ENCODE assay signal across 15 cellular contexts in genomic region chr7:132464740-132465139, GRCh38.
A peak's percentile ranks its signal among the peaks of the same experiment; 100 is the strongest.
DNase-seq lines count a peak whose midpoint lies in the region; ATAC-seq and TF ChIP-seq lines count a peak whose summit lies in the region.
"Had no signal": no experiment of that assay in that cellular context is flagged by ENCODE, and none has a peak within 500 bp of the region (broad histone marks: within the 10 kb centered on the region; RNA-seq: fewer than 3 reads in every experiment).

No MANE protein-coding gene starts in this region.

- no peak overlapping the region for H3K27ac ChIP-seq in SK-N-SH (ENCODE audit: low read depth in 2 of 2, low read length in 1 of 2)
- H3K27ac ChIP-seq: BLaER1, prostate gland, upper lobe of left lung had no signal

- H3K27me3 ChIP-seq in SK-N-SH (ENCODE audit: insufficient read depth): no peaks in the 10 kb centered on the region
- H3K27me3 ChIP-seq: BLaER1, upper lobe of left lung had no signal

- DNase-seq in GM03348 (ENCODE audit: low spot score) (peak; percentile 67), SK-N-SH (no peak), foreskin fibroblast (peak; percentile 40 to 43), sciatic nerve (ENCODE audit: low spot score) (no peak), T-helper 9 cell (no peak), NCI-H187 (lab: John Stamatoyannopoulos, UW) (no peak)
- DNase-seq: activated naive CD4-positive, alpha-beta T cell treated with Interleukin-2 at 50 U/mL for 16 hours; erythroblast; NCI-H510A; stimulated activated CD8-positive, alpha-beta memory T cell treated with anti-CD3 and anti-CD28 coated beads, Interleukin-4, amount 100 ng/mL, for 48 hours; upper lobe of left lung had no signal

- POLR2A ChIA-PET in SK-N-SH (lab: Yijun Ruan, JAX): no interaction called here

- CTCF ChIA-PET in SK-N-SH (lab: Yijun Ruan, JAX): interaction anchor here (0.9 to 2.1 kb wide), 2 partner anchors 9 to 116 kb away, joined by 4 read pairs; no protein-coding TSS in a partner anchor

- TF ChIP-seq CTCF in SK-N-SH (IDR thresholded peaks at IDR 0.05) (no peak), foreskin fibroblast (IDR thresholded peaks at IDR 0.05; ENCODE audit: low read depth, low read length) (no peak)

- intact Hi-C loops in sciatic nerve (cut with DNase I): no loop called here

- no peaks in the 10 kb centered on the region for H4K20me1 ChIP-seq in SK-N-SH (ENCODE audit: insufficient read depth)
- H4K20me1 ChIP-seq: BLaER1 had no signal

- H2AFZ ChIP-seq in SK-N-SH (ENCODE audit: low read depth): no peak overlapping the region

- no peaks in the 10 kb centered on the region for H3K9me3 ChIP-seq in SK-N-SH
- H3K9me3 ChIP-seq: BLaER1, prostate gland, upper lobe of left lung had no signal

- H3K4me3 ChIP-seq in SK-N-SH (ENCODE audit: low read depth in 2 of 2, low read length in 1 of 2) (no peak overlapping the region), foreskin fibroblast (ENCODE audit: low read depth in 1 of 2, low read length in 2 of 2) (no peak overlapping the region)
- H3K4me3 ChIP-seq: BLaER1, prostate gland, upper lobe of left lung had no signal

- H3K9ac ChIP-seq in SK-N-SH: no peak overlapping the region
- H3K9ac ChIP-seq: BLaER1 had no signal

- peak overlapping the region; percentile 28; the same call in 1 of the 2 replicates for H3K4me2 ChIP-seq in SK-N-SH
- H3K4me2 ChIP-seq: BLaER1 had no signal

- ATAC-seq in sciatic nerve (peak; percentile 22), GM21447 (IDR thresholded peaks at IDR 0.05; ENCODE audit: unreplicated experiment) (no peak), GM21723 (IDR thresholded peaks at IDR 0.05; ENCODE audit: unreplicated experiment) (no peak)

- H3K36me3 ChIP-seq in SK-N-SH (replicated peaks in 1 of 2; ENCODE audit: control insufficient read depth in 1 of 2, insufficient read depth in 2 of 2, low read length in 1 of 2): no peaks in the 10 kb centered on the region
- H3K36me3 ChIP-seq: BLaER1, prostate gland, upper lobe of left lung had no signal

- TF ChIP-seq EP300 in SK-N-SH (IDR thresholded peaks at IDR 0.05; ENCODE audit: borderline replicate concordance in 1 of 2, low read depth in 1 of 2, low read length in 1 of 2): peak in 1 of 2 experiments; percentile 55; a peak in 1 of 4 replicates

- no peaks in the 10 kb centered on the region for H3K9me2 ChIP-seq in SK-N-SH

- H3F3A ChIP-seq in SK-N-SH (replicated peaks; ENCODE audit: insufficient read depth): no peaks in the 10 kb centered on the region

- WGBS in SK-N-SH (ENCODE audit: low lambda C conversion rate): 13% methylated on average over 1 of the region's 4 CpGs

- no peaks in the 10 kb centered on the region for H3K79me2 ChIP-seq in SK-N-SH (ENCODE audit: insufficient read depth)

- TF ChIP-seq RAD21 in SK-N-SH (IDR thresholded peaks at IDR 0.05; ENCODE audit: low read length): no peak

- H3K4me1 ChIP-seq in SK-N-SH (ENCODE audit: control insufficient read depth in 1 of 2, insufficient read depth in 2 of 2, low read depth in 1 of 2, low read length in 1 of 2): peaks cover 6 to 11% of the 10 kb centered on the region in 2 experiments
- H3K4me1 ChIP-seq: prostate gland, upper lobe of left lung had no signal

TF ChIP-seq in SK-N-SH, 30 proteins besides CTCF, POLR2A, EP300 and RAD21:
- TF ChIP-seq NFIC (IDR thresholded peaks at IDR 0.05; ENCODE audit: borderline replicate concordance) (peak; percentile 91), JUND (IDR thresholded peaks at IDR 0.05) (peak; percentile 71), FOSL2 (IDR thresholded peaks at IDR 0.05; ENCODE audit: borderline replicate concordance, low read depth) (peak; percentile 63; the same call in 1 of the 2 replicates), RCOR1 (IDR thresholded peaks at IDR 0.05; ENCODE audit: low read length) (no peak), TCF12 (IDR thresholded peaks at IDR 0.05) (peak; percentile 74), GABPA (IDR thresholded peaks at IDR 0.05; ENCODE audit: low read depth) (no peak), TEAD4 (IDR thresholded peaks at IDR 0.05; ENCODE audit: borderline replicate concordance, insufficient read depth) (peak; percentile 59; the same call in 1 of the 2 replicates), POLR2AphosphoS5 (IDR thresholded peaks at IDR 0.05; ENCODE audit: low read depth, low read length) (no peak), PBX3 (IDR thresholded peaks at IDR 0.05) (peak; percentile 95)

Comparison
In these comparisons a context has a peak if more than half of its experiments do, and no peak if none do; other contexts are left out.
1. DNase-seq: peak in GM03348 (single experiment) and foreskin fibroblast (2 of 2); none in SK-N-SH (single experiment), sciatic nerve (single experiment), T-helper 9 cell (single experiment) and NCI-H187 (0 of 2).